15 cellular contexts compared by ENCODE assay signal in the genomic region with DNA sequence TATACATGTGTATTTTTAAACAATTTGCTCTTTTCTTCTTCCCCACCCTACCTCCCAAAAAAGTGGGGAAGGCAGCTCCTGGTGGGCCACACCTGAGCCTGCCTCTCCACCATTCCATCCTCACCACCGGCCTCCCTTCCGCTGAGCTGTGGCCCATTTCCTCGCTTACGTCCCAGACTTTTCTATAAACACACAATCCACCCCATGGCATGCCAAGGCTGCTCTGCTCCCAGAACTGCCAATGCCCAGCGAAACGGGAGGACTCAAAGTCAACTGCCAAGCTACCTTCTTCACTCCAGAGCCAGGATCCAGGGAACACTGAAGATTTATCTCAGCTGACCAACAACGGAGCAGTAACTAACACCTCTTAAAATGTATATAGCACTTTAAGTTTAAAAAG. TPM values are rescaled to one million over a fixed set of nuclear protein-coding genes. Genes with fewer than 3 reads are reported as not detected.
DNase-seq lines count a peak whose midpoint lies in the region; ATAC-seq and TF ChIP-seq lines count a peak whose summit lies in the region.
"Had no signal": no experiment of that assay in that cellular context is flagged by ENCODE, and none has a peak within 500 bp of the region (broad histone marks: within the 10 kb centered on the region; RNA-seq: fewer than 3 reads in every experiment).

No MANE protein-coding gene starts in this region.

- H4K20me1 ChIP-seq in Loucy (ENCODE audit: insufficient read depth, low read length, poor library complexity, severe bottlenecking), result peaks cover 19% of the 10 kb centered on the region

- H3K4me3 Mint-ChIP-seq in activated CD4-positive, alpha-beta T cell treated with anti-CD3 and anti-CD28 coated beads for 36 hours, result peak overlapping the region; percentile 86
- peak overlapping the region; percentile 90 for H3K4me3 Mint-ChIP-seq in activated naive CD8-positive, alpha-beta T cell treated with anti-CD3 and anti-CD28 coated beads, Interleukin-2, amount 50 U/mL, for 24 hours
- peak overlapping the region; percentile 49 for H3K4me3 Mint-ChIP-seq in neural crest cell

- peaks cover 2% of the 10 kb centered on the region; the same call in 1 of the 2 replicates for H3K36me3 ChIP-seq in Loucy (ENCODE audit: insufficient read depth, low read length)
- H3K36me3 ChIP-seq: colonic mucosa had no signal

- peak overlapping the region; percentile 95 for H3K4me3 ChIP-seq in Loucy (ENCODE audit: low read length, poor library complexity, severe bottlenecking)

- H2AFZ ChIP-seq in Loucy (ENCODE audit: low read length), result no peak overlapping the region

- peaks cover 5% of the 10 kb centered on the region; the same call in 1 of the 2 replicates for H3F3A ChIP-seq in Loucy (ENCODE audit: low read depth)

- peak overlapping the region; percentile 81 for H3K9ac ChIP-seq in Loucy (ENCODE audit: low read depth, low read length, poor library complexity, severe bottlenecking)

- peaks cover 44% of the 10 kb centered on the region for H3K36me3 Mint-ChIP-seq in activated CD4-positive, alpha-beta T cell treated with anti-CD3 and anti-CD28 coated beads for 36 hours (ENCODE audit: low read depth)
- H3K36me3 Mint-ChIP-seq in activated naive CD8-positive, alpha-beta T cell treated with anti-CD3 and anti-CD28 coated beads, Interleukin-2, amount 50 U/mL, for 24 hours (ENCODE audit: low read depth), result peaks cover 27% of the 10 kb centered on the region
- H3K36me3 Mint-ChIP-seq in neural crest cell (ENCODE audit: low read depth), result peaks cover 5% of the 10 kb centered on the region

- no peak for ATAC-seq in activated CD4-positive, alpha-beta T cell treated with anti-CD3 and anti-CD28 coated beads for 36 hours
- no peak for ATAC-seq in activated naive CD8-positive, alpha-beta T cell treated with anti-CD3 and anti-CD28 coated beads, Interleukin-2, amount 50 U/mL, for 24 hours
- ATAC-seq in HG03159 (IDR thresholded peaks at IDR 0.05; ENCODE audit: unreplicated experiment), result no peak
- ATAC-seq: PC-3 had no signal

- peaks cover 31% of the 10 kb centered on the region for H3K4me1 Mint-ChIP-seq in activated CD4-positive, alpha-beta T cell treated with anti-CD3 and anti-CD28 coated beads for 36 hours
- H3K4me1 Mint-ChIP-seq in activated naive CD8-positive, alpha-beta T cell treated with anti-CD3 and anti-CD28 coated beads, Interleukin-2, amount 50 U/mL, for 24 hours, result peaks cover 39% of the 10 kb centered on the region
- peaks cover 16% of the 10 kb centered on the region for H3K4me1 Mint-ChIP-seq in neural crest cell

- H3K9me3 ChIP-seq in Loucy (ENCODE audit: insufficient read depth, low read depth, low read length), result no peaks in the 10 kb centered on the region; the same call in 1 of the 2 replicates
- H3K9me3 ChIP-seq: colonic mucosa had no signal

- peaks cover 66% of the 10 kb centered on the region for H3K79me2 ChIP-seq in Loucy (ENCODE audit: insufficient read depth, low read length)

- H3K4me2 ChIP-seq in Loucy (ENCODE audit: low read depth, low read length, poor library complexity, severe bottlenecking), result peak overlapping the region; percentile 91

- intact Hi-C loops in activated CD4-positive, alpha-beta T cell treated with anti-CD3 and anti-CD28 coated beads for 36 hours (cut with DNase I, micrococcal nuclease), result loop anchor here in 1 of 2 experiments (5.0 kb wide), 4 partner anchors 153 to 1263 kb away; a partner anchor contains a TSS

- no peaks in the 10 kb centered on the region for H3K27me3 ChIP-seq in Loucy (ENCODE audit: insufficient read depth, low read length, poor library complexity, severe bottlenecking)
- H3K27me3 ChIP-seq: colonic mucosa had no signal

- peaks cover 49% of the 10 kb centered on the region for H3K4me1 ChIP-seq in Loucy (ENCODE audit: insufficient read depth, low read length, poor library complexity, severe bottlenecking)
- H3K4me1 ChIP-seq: colonic mucosa had no signal

- DNase-seq in activated CD4-positive, alpha-beta T cell treated with anti-CD3 and anti-CD28 coated beads for 36 hours, result no peak
- no peak for DNase-seq in activated CD4-positive, alpha-beta T cell treated with anti-CD3 and anti-CD28 coated beads for 1 hour
- DNase-seq in activated naive CD8-positive, alpha-beta T cell treated with anti-CD3 and anti-CD28 coated beads, Interleukin-2, amount 50 U/mL, for 24 hours, result no peak
- no peak for DNase-seq in neural crest cell (ENCODE audit: low read depth, low spot score)
- no peak for DNase-seq in DMS114 treated with DMSO at 0.1 percent for 48 hours (lab: John Stamatoyannopoulos, UW; ENCODE audit: unreplicated experiment)
- DNase-seq in effector CD4-positive, alpha-beta T cell, result no peak
- DNase-seq: colonic mucosa, Karpas-422, kidney glomerular epithelial cell, NCI-H1694, NCI-H446 treated with DMSO at 0.1 percent for 48 hours, PC-3 had no signal

- H3K27me3 Mint-ChIP-seq in activated CD4-positive, alpha-beta T cell treated with anti-CD3 and anti-CD28 coated beads for 36 hours, result no peaks in the 10 kb centered on the region
- H3K27me3 Mint-ChIP-seq in activated naive CD8-positive, alpha-beta T cell treated with anti-CD3 and anti-CD28 coated beads, Interleukin-2, amount 50 U/mL, for 24 hours, result no peaks in the 10 kb centered on the region
- peaks cover 21% of the 10 kb centered on the region for H3K27me3 Mint-ChIP-seq in neural crest cell (ENCODE audit: low read depth)

- POLR2A ChIA-PET in activated CD4-positive, alpha-beta T cell treated with anti-CD3 and anti-CD28 coated beads for 36 hours (lab: Charles Lee), result interaction anchor here (0.8 to 1.1 kb wide), 3 partner anchors 109 to 1394 kb away, joined by 3 to 7 read pairs (median 3); a partner anchor contains a TSS

- peaks cover 3% of the 10 kb centered on the region for H3K9me3 Mint-ChIP-seq in activated CD4-positive, alpha-beta T cell treated with anti-CD3 and anti-CD28 coated beads for 36 hours (ENCODE audit: low read depth)
- H3K9me3 Mint-ChIP-seq in activated naive CD8-positive, alpha-beta T cell treated with anti-CD3 and anti-CD28 coated beads, Interleukin-2, amount 50 U/mL, for 24 hours, result peaks cover 1% of the 10 kb centered on the region
- no peaks in the 10 kb centered on the region for H3K9me3 Mint-ChIP-seq in neural crest cell

- no peaks in the 10 kb centered on the region for H3K9me2 ChIP-seq in Loucy (replicated peaks; ENCODE audit: low read depth, low read length)

- H3K27ac Mint-ChIP-seq in activated CD4-positive, alpha-beta T cell treated with anti-CD3 and anti-CD28 coated beads for 36 hours, result peak overlapping the region; percentile 61
- H3K27ac Mint-ChIP-seq in activated naive CD8-positive, alpha-beta T cell treated with anti-CD3 and anti-CD28 coated beads, Interleukin-2, amount 50 U/mL, for 24 hours, result peak overlapping the region; percentile 53
- H3K27ac Mint-ChIP-seq in neural crest cell (ENCODE audit: unreplicated experiment), result peak overlapping the region; percentile 21
- H3K27ac Mint-ChIP-seq: progenitor cell of endocrine pancreas had no signal

- no peak for TF ChIP-seq CTCF in Loucy (conservative IDR thresholded peaks at IDR 0.05; ENCODE audit: low read length)
- TF ChIP-seq CTCF in neural crest cell (conservative IDR thresholded peaks at IDR 0.05), result no peak

- CTCF ChIA-PET in activated CD4-positive, alpha-beta T cell treated with anti-CD3 and anti-CD28 coated beads for 36 hours (lab: Charles Lee), result interaction anchor here (0.6 to 1.6 kb wide), 5 partner anchors 10 to 178 kb away, joined by 3 to 4 read pairs (median 3); no protein-coding TSS in a partner anchor

RNA-seq across cellular contexts. Expression of a gene that starts 2.8 kb away (rescaled TPM):
- 10 to 100 TPM; 16.1 to 16.5 TPM for total RNA-seq in activated CD4-positive, alpha-beta T cell treated with anti-CD3 and anti-CD28 coated beads for 36 hours
- total RNA-seq in neural crest cell, result 1.6 and 2.0 TPM in 2 replicates
